ENCODE assay signal across 22 cellular contexts in genomic region chr16:75005697-75006096, GRCh38.
"Had no signal": no experiment of that assay in that cellular context is flagged by ENCODE, and none has a peak within 500 bp of the region (broad histone marks: within the 10 kb centered on the region; RNA-seq: fewer than 3 reads in every experiment).

No MANE protein-coding gene starts in this region.

- H3K27ac ChIP-seq: colonic mucosa, epithelial cell of prostate, esophagus muscularis mucosa, foreskin keratinocyte, gastroesophageal sphincter, left lung, lower lobe of right lung had no signal

- H3K9me3 ChIP-seq: colonic mucosa, esophagus muscularis mucosa, gastroesophageal sphincter, heart right ventricle, left lung, lower lobe of right lung, mucosa of descending colon had no signal

- DNase-seq: cerebellar nuclear complex; colonic mucosa; cortex of kidney; effector CD8-positive, alpha-beta T cell; effector memory CD8-positive, alpha-beta T cell; endodermal cell; erythroblast; foreskin keratinocyte; glutamatergic neuron; heart right ventricle; hippocampal formation; left cardiac atrium; left lung; left ventricle myocardium superior; lower lobe of right lung; mesenchymal stem cell; mucosa of descending colon had no signal

- H3K9me3 Mint-ChIP-seq: dendritic cell treated with granulocyte-macrophage colony-stimulating factor and Interleukin-4, amounts not matched to agents 40 ng/mL and 50 ng/mL, for 4 days; effector memory CD8-positive, alpha-beta T cell; endodermal cell; mesothelial cell of epicardium had no signal

- H3K4me3 ChIP-seq: colonic mucosa, esophagus muscularis mucosa, gastroesophageal sphincter, heart right ventricle, left lung, lower lobe of right lung, mucosa of descending colon had no signal

- H3K27me3 ChIP-seq: colonic mucosa, esophagus muscularis mucosa, foreskin keratinocyte, gastroesophageal sphincter, heart right ventricle had no signal

- H3K4me3 Mint-ChIP-seq: dendritic cell treated with granulocyte-macrophage colony-stimulating factor and Interleukin-4, amounts not matched to agents 40 ng/mL and 50 ng/mL, for 4 days; effector memory CD8-positive, alpha-beta T cell; endodermal cell; mesothelial cell of epicardium had no signal

- H3K4me1 ChIP-seq: colonic mucosa had no signal

- H3K36me3 ChIP-seq: colonic mucosa, esophagus muscularis mucosa, gastroesophageal sphincter, heart right ventricle, left lung, lower lobe of right lung had no signal

- ATAC-seq: effector memory CD8-positive, alpha-beta T cell; foreskin keratinocyte; gastroesophageal sphincter; heart right ventricle; left cardiac atrium; left lung; left ventricle myocardium superior; lower lobe of right lung; mucosa of descending colon had no signal
